8 cellular contexts compared by ENCODE assay signal in genomic region chr1:198157241-198157846, GRCh38. TPM values are rescaled to one million over a fixed set of nuclear protein-coding genes. Genes with fewer than 3 reads are reported as not detected.
DNase-seq lines count a peak whose midpoint lies in the region; ATAC-seq, FAIRE-seq and TF ChIP-seq lines count a peak whose summit lies in the region.

No MANE protein-coding gene starts in this region.

- 0 to 1% methylated on average over 33 to 62 of the region's 62 CpGs for WGBS in endodermal cell (ENCODE audit: insufficient coverage in 1 of 2, insufficient read length in 1 of 2), 2 experiments

- H3K27ac ChIP-seq in endodermal cell (ENCODE audit: low read depth, low read length), result peak overlapping the region; percentile 49

- peaks cover 12% of the 10 kb centered on the region for H3K4me1 ChIP-seq in endodermal cell (ENCODE audit: control insufficient read depth, insufficient read depth, low read length)

- ATAC-seq in GM21381 (IDR thresholded peaks at IDR 0.05; ENCODE audit: unreplicated experiment), result peak; percentile 42

- H3K9me3 Mint-ChIP-seq in endodermal cell, result no peaks in the 10 kb centered on the region

- peak; percentile 87 for DNase-seq in COLO829 (ENCODE audit: low spot score)
- peak; percentile 82 for DNase-seq in HTR-8/SVneo (ENCODE audit: insufficient read length, low spot score)
- peak; percentile 59 for DNase-seq in NOMO-1 treated with dmso at 0.1 percent for 144 hours (lab: John Stamatoyannopoulos, UW; ENCODE audit: unreplicated experiment)
- DNase-seq in activated CD8-positive, alpha-beta memory T cell treated with anti-CD3 and anti-CD28 coated beads, Interleukin-2, amount 50 U/mL, for 24 hours (ENCODE audit: extremely low read depth), result peak; percentile 64
- DNase-seq in endodermal cell, result peak; percentile 96
- DNase-seq in mesenteric fat pad (ENCODE audit: low spot score), result peak; percentile 93
- DNase-seq in stimulated activated CD8-positive, alpha-beta memory T cell treated with anti-CD3 and anti-CD28 coated beads, Interleukin-15, amount 100 ng/mL, for 1 hour (ENCODE audit: low read depth), result peak; percentile 58

- TF ChIP-seq CTCF in endodermal cell (conservative IDR thresholded peaks at IDR 0.05), result no peak

- peaks cover 33% of the 10 kb centered on the region for H3K4me1 Mint-ChIP-seq in endodermal cell

- H3K36me3 ChIP-seq in endodermal cell (ENCODE audit: control insufficient read depth, insufficient read depth, low read length), result no peaks in the 10 kb centered on the region

- H3K36me3 Mint-ChIP-seq in endodermal cell (ENCODE audit: low read depth), result no peaks in the 10 kb centered on the region

- H3K27ac Mint-ChIP-seq in endodermal cell, result peak overlapping the region; percentile 92

- H3K9ac ChIP-seq in endodermal cell (ENCODE audit: extremely low read depth, low read length, poor library complexity, severe bottlenecking), result peak overlapping the region; percentile 74

- peak overlapping the region; percentile 72 for H3K4me3 Mint-ChIP-seq in endodermal cell

- H3K9me3 ChIP-seq in endodermal cell (ENCODE audit: control insufficient read depth, low read length), result no peaks in the 10 kb centered on the region

- peak overlapping the region; percentile 98 for H3K4me3 ChIP-seq in endodermal cell (ENCODE audit: low read length)

- peaks cover 9% of the 10 kb centered on the region for H3K27me3 ChIP-seq in endodermal cell (ENCODE audit: control insufficient read depth, insufficient read depth, low read length, poor library complexity, severe bottlenecking)

- no peaks in the 10 kb centered on the region for H3K27me3 Mint-ChIP-seq in endodermal cell (ENCODE audit: insufficient read depth)

- FAIRE-seq in HTR-8/SVneo (lab: Jason Lieb, UNC), result peak; percentile 33

RNA-seq across cellular contexts. Expression of gene NEK7, which starts 0.5 kb away (rescaled TPM):
- total RNA-seq in endodermal cell, result 10 to 100 TPM; 24.2 to 26.8 TPM
- polyA plus RNA-seq in endodermal cell (2013, experiment 1 of 2), result 21.3 TPM
- 23.9 TPM for polyA plus RNA-seq in endodermal cell (2013, experiment 2 of 2)
- total RNA-seq in mesenteric fat pad, result 103 TPM

Comparison
In these comparisons a context has a peak if more than half of its experiments do, and no peak if none do; other contexts are left out.
1. Peak in every context shown above with its lines: DNase-seq, ATAC-seq, H3K4me3 ChIP-seq and H3K27ac ChIP-seq.